Comparison of ENCODE assay signal across 8 cellular contexts in genomic region chr10:124152139-124152780, GRCh38. TPM values are rescaled to one million over a fixed set of nuclear protein-coding genes. Genes with fewer than 3 reads are reported as not detected.
DNase-seq lines count a peak whose midpoint lies in the region; ATAC-seq and TF ChIP-seq lines count a peak whose summit lies in the region.

No MANE protein-coding gene starts in this region.

- H3K36me3 Mint-ChIP-seq in activated T-cell treated with anti-CD3 and anti-CD28 coated beads, Interleukin-2, amount 50 U/mL, for 4 hours (ENCODE audit: insufficient read depth) = no peaks in the 10 kb centered on the region
- H3K36me3 Mint-ChIP-seq in activated T-cell treated with anti-CD3 and anti-CD28 coated beads, Interleukin-2, amount 50 U/mL, for 72 hours (ENCODE audit: insufficient read depth in 2 of 2) = peaks cover 0 to 1% of the 10 kb centered on the region in 2 donors
- no peaks in the 10 kb centered on the region for H3K36me3 Mint-ChIP-seq in CD8-positive, alpha-beta T cell

- CTCF ChIA-PET in mammary epithelial cell (lab: Charles Lee; ENCODE audit: low non-redundant PET) = interaction anchor here (0.6 to 1.2 kb wide), 4 partner anchors 66 to 204 kb away, joined by 3 to 5 read pairs (median 4); no protein-coding TSS in a partner anchor
- CTCF ChIA-PET in CD8-positive, alpha-beta T cell (lab: Charles Lee) = no interaction called here

- H3K4me3 ChIP-seq in mammary epithelial cell (replicated peaks in 1 of 3; ENCODE audit: insufficient read depth in 1 of 3, low read depth in 2 of 3, low read length in 3 of 3) = no peak overlapping the region
- no peak overlapping the region for H3K4me3 ChIP-seq in liver (ENCODE audit: low read depth in 1 of 3, low read length in 3 of 3)
- no peak overlapping the region for H3K4me3 ChIP-seq in vagina
- no peak overlapping the region for H3K4me3 ChIP-seq in CD8-positive, alpha-beta T cell (ENCODE audit: low read depth, low read length)

- peak overlapping the region; percentile 74 for H2AFZ ChIP-seq in mammary epithelial cell (ENCODE audit: low read depth, low read length)

- H3K9me3 ChIP-seq in mammary epithelial cell (replicated peaks; ENCODE audit: insufficient read depth, low read length) (no peaks in the 10 kb centered on the region), liver (ENCODE audit: control insufficient read depth in 4 of 4, low read length in 3 of 4) (no peaks in the 10 kb centered on the region), vagina (no peaks in the 10 kb centered on the region)
- H3K9me3 ChIP-seq in CD8-positive, alpha-beta T cell (ENCODE audit: low read length) = no peaks in the 10 kb centered on the region

- no peaks in the 10 kb centered on the region for H3K27me3 ChIP-seq in mammary epithelial cell (ENCODE audit: insufficient read depth, low read length)
- H3K27me3 ChIP-seq in liver (ENCODE audit: control insufficient read depth in 4 of 4, insufficient read depth in 4 of 4, low read length in 3 of 4) = no peaks in the 10 kb centered on the region
- no peaks in the 10 kb centered on the region for H3K27me3 ChIP-seq in vagina
- no peaks in the 10 kb centered on the region for H3K27me3 ChIP-seq in CD8-positive, alpha-beta T cell (ENCODE audit: insufficient read depth, low read length)

- H3K4me3 Mint-ChIP-seq in activated T-cell treated with anti-CD3 and anti-CD28 coated beads, Interleukin-2, amount 50 U/mL, for 4 hours = peak overlapping the region; percentile 26
- H3K4me3 Mint-ChIP-seq in activated T-cell treated with anti-CD3 and anti-CD28 coated beads, Interleukin-2, amount 50 U/mL, for 72 hours = no peak overlapping the region
- no peak overlapping the region for H3K4me3 Mint-ChIP-seq in CD8-positive, alpha-beta T cell

- no peak for TF ChIP-seq POLR2A in vagina (IDR thresholded peaks at IDR 0.05)

- ATAC-seq in activated T-cell treated with anti-CD3 and anti-CD28 coated beads, Interleukin-2, amount 50 U/mL, for 4 hours = no peak
- ATAC-seq in activated T-cell treated with anti-CD3 and anti-CD28 coated beads, Interleukin-2, amount 50 U/mL, for 72 hours (replicated peaks in 1 of 2) = no peak
- ATAC-seq in CD8-positive, alpha-beta T cell = no peak

- H3K27ac ChIP-seq in mammary epithelial cell (ENCODE audit: insufficient read depth, low read depth, low read length) = peak overlapping the region; percentile 65
- H3K27ac ChIP-seq in liver (ENCODE audit: low read depth in 1 of 2, low read length in 2 of 2) = peak overlapping the region; percentile 32 to 63
- H3K27ac ChIP-seq in vagina = peak overlapping the region; percentile 53
- H3K27ac ChIP-seq in CD8-positive, alpha-beta T cell (ENCODE audit: low read depth, low read length) = no peak overlapping the region

- POLR2A ChIA-PET in CD8-positive, alpha-beta T cell (lab: Charles Lee) = no interaction called here

- 35% methylated on average over 16 of the region's 25 CpGs for WGBS in mammary epithelial cell (ENCODE audit: low coverage, missing lambda C conversion rate)
- WGBS in liver = 59% methylated on average over 25 of the region's 25 CpGs

- H3K79me2 ChIP-seq in mammary epithelial cell (ENCODE audit: insufficient read depth, low read length) = no peaks in the 10 kb centered on the region

- H4K20me1 ChIP-seq in mammary epithelial cell (ENCODE audit: insufficient read depth, low read length) = no peaks in the 10 kb centered on the region

- dilution Hi-C loops in mammary epithelial cell (cut with HindIII; ENCODE audit: low sequenced_read_pairs) = no loop called here

- H3K36me3 ChIP-seq in mammary epithelial cell (ENCODE audit: insufficient read depth, low read length) (no peaks in the 10 kb centered on the region), liver (ENCODE audit: control insufficient read depth in 4 of 4, insufficient read depth in 3 of 4, low read depth in 1 of 4, low read length in 3 of 4) (no peaks in the 10 kb centered on the region), vagina (no peaks in the 10 kb centered on the region)
- H3K36me3 ChIP-seq in CD8-positive, alpha-beta T cell (ENCODE audit: insufficient read depth, low read length) = no peaks in the 10 kb centered on the region

- TF ChIP-seq CTCF in mammary epithelial cell (conservative IDR thresholded peaks at IDR 0.05 in 1 of 2, IDR thresholded peaks at IDR 0.05 in 1 of 2; ENCODE audit: extremely low read depth in 1 of 2, insufficient read depth in 1 of 2, low read depth in 1 of 2, low read length in 2 of 2) = no peak
- no peak for TF ChIP-seq CTCF in liver (IDR thresholded peaks at IDR 0.05; ENCODE audit: low read depth, low read length, missing input control)
- TF ChIP-seq CTCF in vagina (IDR thresholded peaks at IDR 0.05) = no peak
- no peak for TF ChIP-seq CTCF in CD8-positive, alpha-beta T cell (IDR thresholded peaks at IDR 0.05)

- H3K4me2 ChIP-seq in mammary epithelial cell (ENCODE audit: insufficient read depth, low read depth, low read length) = peak overlapping the region; percentile 63

- no peaks in the 10 kb centered on the region for H3K9me3 Mint-ChIP-seq in activated T-cell treated with anti-CD3 and anti-CD28 coated beads, Interleukin-2, amount 50 U/mL, for 4 hours
- H3K9me3 Mint-ChIP-seq in activated T-cell treated with anti-CD3 and anti-CD28 coated beads, Interleukin-2, amount 50 U/mL, for 72 hours = peaks cover 4 to 5% of the 10 kb centered on the region in 2 donors
- no peaks in the 10 kb centered on the region for H3K9me3 Mint-ChIP-seq in CD8-positive, alpha-beta T cell

- in situ Hi-C loops in mammary epithelial cell (cut with MboI; ENCODE audit: low sequenced_read_pairs in 2 of 2) = no loop called here

- H3K4me1 ChIP-seq in mammary epithelial cell (ENCODE audit: insufficient read depth, low read length) = peaks cover 32% of the 10 kb centered on the region
- peaks cover 0 to 14% (median 5%) of the 10 kb centered on the region in 4 donors for H3K4me1 ChIP-seq in liver (ENCODE audit: control insufficient read depth in 4 of 4, insufficient read depth in 4 of 4, low read length in 3 of 4)
- H3K4me1 ChIP-seq in vagina = peaks cover 35% of the 10 kb centered on the region
- H3K4me1 ChIP-seq in CD8-positive, alpha-beta T cell (ENCODE audit: insufficient read depth, low read length) = peaks cover 16% of the 10 kb centered on the region

- BruUV-seq in mammary epithelial cell (replicated peaks; lab: Mats Ljungman, UMichigan) = no TSS peak

- peaks cover 10% of the 10 kb centered on the region for H3K27me3 Mint-ChIP-seq in activated T-cell treated with anti-CD3 and anti-CD28 coated beads, Interleukin-2, amount 50 U/mL, for 4 hours (ENCODE audit: low read depth)
- peaks cover 12% of the 10 kb centered on the region for H3K27me3 Mint-ChIP-seq in activated T-cell treated with anti-CD3 and anti-CD28 coated beads, Interleukin-2, amount 50 U/mL, for 72 hours (ENCODE audit: low read depth)
- peaks cover 9% of the 10 kb centered on the region for H3K27me3 Mint-ChIP-seq in CD8-positive, alpha-beta T cell (ENCODE audit: low read depth)

- H3K9ac ChIP-seq in mammary epithelial cell (ENCODE audit: insufficient read depth, low read length) (no peak overlapping the region), liver (ENCODE audit: low read depth in 1 of 2, low read length in 2 of 2) (no peak overlapping the region)

- DNase-seq in activated T-cell treated with anti-CD3 and anti-CD28 coated beads, Interleukin-2, amount 50 U/mL, for 4 hours = no peak
- DNase-seq in activated T-cell treated with anti-CD3 and anti-CD28 coated beads, Interleukin-2, amount 50 U/mL, for 72 hours = no peak
- DNase-seq in mammary epithelial cell = peak; percentile 73
- no peak for DNase-seq in vagina (ENCODE audit: extremely low spot score in 2 of 2)
- no peak for DNase-seq in CD8-positive, alpha-beta T cell
- DNase-seq in NCI-H1930 (lab: John Stamatoyannopoulos, UW) = no peak
- no peak for DNase-seq in stimulated activated CD4-positive, alpha-beta T cell treated with anti-CD3 and anti-CD28 coated beads, Interleukin-2, amount 100 ng/mL, for 48 hours

- H3K4me1 Mint-ChIP-seq in activated T-cell treated with anti-CD3 and anti-CD28 coated beads, Interleukin-2, amount 50 U/mL, for 4 hours (ENCODE audit: low read depth) = peaks cover 6% of the 10 kb centered on the region
- H3K4me1 Mint-ChIP-seq in activated T-cell treated with anti-CD3 and anti-CD28 coated beads, Interleukin-2, amount 50 U/mL, for 72 hours (ENCODE audit: low read depth) = peaks cover 8% of the 10 kb centered on the region
- peaks cover 3% of the 10 kb centered on the region for H3K4me1 Mint-ChIP-seq in CD8-positive, alpha-beta T cell (ENCODE audit: low read depth)

- no peak for TF ChIP-seq RAD21 in liver (IDR thresholded peaks at IDR 0.05)

- no peak overlapping the region for H3K27ac Mint-ChIP-seq in activated T-cell treated with anti-CD3 and anti-CD28 coated beads, Interleukin-2, amount 50 U/mL, for 72 hours
- H3K27ac Mint-ChIP-seq in CD8-positive, alpha-beta T cell = no peak overlapping the region

- intact Hi-C loops in mammary epithelial cell (cut with micrococcal nuclease) (loop anchor here (1.0 to 5.0 kb wide), 3 partner anchors 27 to 235 kb away; no protein-coding TSS in a partner anchor), vagina (cut with DNase I) (loop anchor here (5.0 to 10.0 kb wide), 2 partner anchors 60 to 157 kb away; partner anchors contain the start of gene CHST15)
- intact Hi-C loops in CD8-positive, alpha-beta T cell (cut with DNase I, micrococcal nuclease) = loop anchor here in 1 of 2 experiments (10.0 kb wide), 1 partner anchor 203 kb away; no protein-coding TSS in a partner anchor

RNA-seq across cellular contexts. Expression of gene CHST15, which starts 58.9 kb away (rescaled TPM):
- total RNA-seq in activated T-cell treated with anti-CD3 and anti-CD28 coated beads, Interleukin-2, amount 50 U/mL, for 4 hours = under 1 TPM; 0.08 to 0.29 (median 0.11) TPM
- total RNA-seq in activated T-cell treated with anti-CD3 and anti-CD28 coated beads, Interleukin-2, amount 50 U/mL, for 72 hours = 1 to 10 TPM in 1 of 2 donors, under 1 TPM in 1; 0.38 to 2.4 TPM
- 10 to 100 TPM; 47.3 to 61.0 TPM for total RNA-seq in mammary epithelial cell
- polyA plus RNA-seq in mammary epithelial cell = 24.5 TPM
- polyA minus RNA-seq in mammary epithelial cell = 60.0 TPM
- total RNA-seq in liver = 10 to 100 TPM in 1 of 2 donors, 1 to 10 TPM in 1; 5.8 to 16.5 TPM
- 1 to 10 TPM; 2.9 to 7.1 TPM for polyA plus RNA-seq in liver
- total RNA-seq in vagina = 27.0 TPM
- total RNA-seq in CD8-positive, alpha-beta T cell = under 1 TPM; 0.19 to 0.33 TPM
